In genomic region chr2:176131617-176132396, GRCh38 we compare ENCODE assay signal across 2 cellular contexts.
TF ChIP-seq lines count a peak whose summit lies in the region.

No MANE protein-coding gene starts in this region.

TF ChIP-seq in IMR-90, 13 proteins besides CTCF, POLR2A, EP300 and RAD21:
- TF ChIP-seq CHD1 (IDR thresholded peaks at IDR 0.05; ENCODE audit: low read depth, low read length) (no peak), USF2 (IDR thresholded peaks at IDR 0.05; ENCODE audit: low read depth, low read length) (no peak), BHLHE40 (IDR thresholded peaks at IDR 0.05; ENCODE audit: low read depth, low read length) (no peak), MAFK (IDR thresholded peaks at IDR 0.05; ENCODE audit: low read depth, low read length) (no peak), ELK1 (IDR thresholded peaks at IDR 0.05; ENCODE audit: borderline replicate concordance, low read depth, low read length) (no peak), RCOR1 (IDR thresholded peaks at IDR 0.05; ENCODE audit: insufficient replicate concordance, low read length) (no peak), MAZ (IDR thresholded peaks at IDR 0.05; ENCODE audit: borderline replicate concordance, low read depth, low read length) (no peak)
TF ChIP-seq in IMR-90: peak in this region for 0.

TF ChIP-seq in GM12878, 131 proteins besides CTCF, POLR2A, EP300 and RAD21:
- TF ChIP-seq NR2C2 (IDR thresholded peaks at IDR 0.05; ENCODE audit: borderline replicate concordance, control insufficient read depth, insufficient read length, low read depth) (no peak), KAT2A (conservative IDR thresholded peaks at IDR 0.05; ENCODE audit: control insufficient read depth, low read depth, low read length) (no peak), ELK1 (IDR thresholded peaks at IDR 0.05; ENCODE audit: low read depth, low read length) (no peak), SIN3A (IDR thresholded peaks at IDR 0.05; ENCODE audit: low read depth, low read length) (no peak), SREBF1 (IDR thresholded peaks at IDR 0.05; ENCODE audit: low read length) (no peak), JUNB (IDR thresholded peaks at IDR 0.05) (no peak), NFYA (IDR thresholded peaks at IDR 0.05; ENCODE audit: borderline replicate concordance, low read depth, low read length) (no peak), TBL1XR1 (IDR thresholded peaks at IDR 0.05; ENCODE audit: low read depth, low read length) (no peak), ZBTB11 (CRISPR knock-in tag; IDR thresholded peaks at IDR 0.05) (no peak), ZNF207 (IDR thresholded peaks at IDR 0.05; ENCODE audit: borderline replicate concordance) (no peak), TCF3 (IDR thresholded peaks at IDR 0.05; ENCODE audit: borderline replicate concordance, insufficient read depth, low read depth, low read length) (no peak)
